ENCODE assay signal across 8 cellular contexts in genomic region chr18:28189400-28190239, GRCh38. TPM values are rescaled to one million over a fixed set of nuclear protein-coding genes. Genes with fewer than 3 reads are reported as not detected.
DNase-seq lines count a peak whose midpoint lies in the region; ATAC-seq and TF ChIP-seq lines count a peak whose summit lies in the region.

No MANE protein-coding gene starts in this region.

- POLR2A ChIA-PET in AG04449 (lab: Yijun Ruan, JAX) (no interaction called here), GM10248 (lab: Yijun Ruan, JAX) (no interaction called here)

- H3K4me3 ChIP-seq in AG04449 (ENCODE audit: low read depth, low read length): no peak overlapping the region
- H3K4me3 ChIP-seq in heart right ventricle: no peak overlapping the region

- in situ Hi-C loops in G401 (cut with HindIII; ENCODE audit: low sequenced_read_pairs): no loop called here

- no peak overlapping the region for H3K27ac ChIP-seq in heart right ventricle

- intact Hi-C loops in heart right ventricle (cut with DNase I): loop anchor here in 2 of 10 donors (10.0 kb wide), 2 partner anchors 185 to 405 kb away; no protein-coding TSS in a partner anchor

- H3K4me1 ChIP-seq in heart right ventricle: no peaks in the 10 kb centered on the region

- no peaks in the 10 kb centered on the region for H3K27me3 ChIP-seq in heart right ventricle

- 73 to 75% methylated on average over 5 of the region's 5 CpGs for WGBS in heart right ventricle, 2 donors

- H3K36me3 ChIP-seq in heart right ventricle: no peaks in the 10 kb centered on the region

- peak; percentile 90 for ATAC-seq in HG03342 (IDR thresholded peaks at IDR 0.05; ENCODE audit: unreplicated experiment)
- ATAC-seq in heart right ventricle: peak in 1 of 8 donors; percentile 33
- no peak for ATAC-seq in HG02970 (IDR thresholded peaks at IDR 0.05; ENCODE audit: low FRiP score, unreplicated experiment)

- DNase-seq in AG04449 (ENCODE audit: low read depth, low spot score): no peak
- peak; percentile 30 for DNase-seq in GM10248 (ENCODE audit: extremely low spot score)
- peak; percentile 13 for DNase-seq in SW480 (ENCODE audit: low spot score)
- no peak for DNase-seq in heart right ventricle
- DNase-seq in NK-92 (lab: John Stamatoyannopoulos, UW; ENCODE audit: unreplicated experiment): no peak
- DNase-seq in G401 (ENCODE audit: low spot score): no peak

- TF ChIP-seq CTCF in AG04449 (IDR thresholded peaks at IDR 0.05; ENCODE audit: insufficient read depth, low read length, missing control alignments) (peak; percentile 65), GM10248 (IDR thresholded peaks at IDR 0.05; ENCODE audit: control extremely low read depth, extremely low read depth, low read depth, missing control alignments) (peak; percentile 51), heart right ventricle (IDR thresholded peaks at IDR 0.05) (peak in 8 of 9 donors; percentile 20 to 57 (median 37))

- peaks cover 0 to 5% (median 0%) of the 10 kb centered on the region in 11 donors for H3K9me3 ChIP-seq in heart right ventricle

- CTCF ChIA-PET in AG04449 (lab: Yijun Ruan, JAX) (interaction anchor here (0.7 to 1.4 kb wide), 10 partner anchors 9 to 582 kb away, joined by 3 to 6 read pairs (median 3); partner anchors contain the start of gene CDH2), GM10248 (lab: Yijun Ruan, JAX) (no interaction called here)

RNA-seq across cellular contexts. Expression of gene CDH2, which starts 12.7 kb away (rescaled TPM):
- total RNA-seq in heart right ventricle: 100 to 1,000 TPM; 325 to 575 (median 518) TPM
- 100 to 1,000 TPM in 1 of 2 donors, 10 to 100 TPM in 1; 50.3 to 101 TPM for polyA plus RNA-seq in heart right ventricle
- not detected in 2 replicates for total RNA-seq in G401 (2014; rRNA removed; shearing (Covaris generic))

Comparison
In these comparisons a context has a peak if more than half of its experiments do, and no peak if none do; other contexts are left out.
1. DNase-seq: peak in GM10248 (single experiment) and SW480 (single experiment); none in AG04449 (single experiment), heart right ventricle (0 of 2), NK-92 (single experiment) and G401 (single experiment).
2. RNA of gene CDH2, which starts 12.7 kb away (total RNA-seq): 325 to 575 TPM in heart right ventricle; not detected in G401; every median in the first group is over 100 times any median in the second.
3. Peak in every context shown above with its lines, with median percentiles within 50 percentile points of each other: CTCF ChIP-seq.